Comparison of ENCODE assay signal across 8 cellular contexts in the genomic region with DNA sequence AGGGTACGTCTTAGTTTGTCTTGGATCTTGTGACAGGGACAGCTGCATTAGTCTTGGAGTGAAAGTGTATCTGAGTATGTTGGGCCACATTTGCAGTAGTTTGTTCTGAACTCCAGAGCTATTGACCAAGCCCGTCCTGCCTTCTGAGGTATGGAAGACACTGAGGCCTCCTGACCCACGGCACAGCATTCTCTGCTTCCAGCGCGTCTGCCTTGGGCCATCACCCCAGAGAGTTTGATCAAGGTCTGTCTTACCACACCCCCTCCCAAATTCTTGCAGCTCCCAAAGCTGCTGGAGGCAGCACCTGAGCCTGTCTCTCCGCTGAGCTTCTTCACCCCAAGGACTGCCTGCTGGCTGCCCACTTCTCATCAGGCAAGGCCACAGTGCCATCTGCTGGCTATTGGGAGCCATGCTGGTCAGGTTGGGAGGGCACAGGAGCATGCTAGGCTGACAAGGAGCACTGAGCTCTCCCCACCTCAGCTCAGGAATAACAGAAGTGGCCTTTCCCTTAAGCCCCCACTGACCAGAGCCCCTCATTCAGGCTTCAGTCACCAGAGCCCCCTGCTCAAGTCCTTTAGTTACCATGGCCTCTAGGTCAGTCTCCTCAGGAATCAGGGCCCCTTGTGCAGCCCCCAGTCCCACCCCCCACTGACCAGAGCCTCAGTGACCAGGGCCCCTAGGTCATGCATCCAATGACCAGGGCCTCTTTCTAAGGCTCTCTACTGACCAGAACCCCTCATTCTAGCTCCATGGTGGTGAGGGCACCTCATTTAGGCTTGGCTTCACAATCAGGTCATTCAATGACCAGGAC. TPM values are rescaled to one million over a fixed set of nuclear protein-coding genes. Genes with fewer than 3 reads are reported as not detected.
DNase-seq lines count a peak whose midpoint lies in the region; ATAC-seq, FAIRE-seq and TF ChIP-seq lines count a peak whose summit lies in the region.

No MANE protein-coding gene starts in this region.

- H3K4me1 ChIP-seq in H1 (replicated peaks in 1 of 4; ENCODE audit: control insufficient read depth in 3 of 4, insufficient read depth in 4 of 4, low read length in 3 of 4): peaks cover 0 to 4% (median 0%) of the 10 kb centered on the region in 4 experiments; a peak in 1 of 7 replicates

- no peak overlapping the region for H3K27ac ChIP-seq in H1 (ENCODE audit: low read depth, low read length)

- H3K27me3 ChIP-seq in BJ (ENCODE audit: control insufficient read depth, insufficient read depth, low read length) (peaks cover 2% of the 10 kb centered on the region; the same call in 1 of the 2 replicates), H1 (replicated peaks in 1 of 4; ENCODE audit: control insufficient read depth in 3 of 4, extremely low read depth in 1 of 4, insufficient read depth in 3 of 4, low read length in 3 of 4) (no peaks in the 10 kb centered on the region)

- H3K56ac ChIP-seq in H1 (replicated peaks; ENCODE audit: insufficient read length, low read depth, low read length): no peak overlapping the region

- no peaks in the 10 kb centered on the region for H3K4me1 Mint-ChIP-seq in activated CD8-positive, alpha-beta T cell treated with anti-CD3 and anti-CD28 coated beads, Interleukin-2, amount 10 ng/mL, durations not matched to agents 7 days and 5 days (ENCODE audit: low read depth)

- H2BK120ac ChIP-seq in H1 (replicated peaks; ENCODE audit: low read depth, low read length): no peak overlapping the region

- TF ChIP-seq RAD21 in H1 (IDR thresholded peaks at IDR 0.05 in 1 of 2, conservative IDR thresholded peaks at IDR 0.05 in 1 of 2; ENCODE audit: low read depth in 2 of 2, low read length in 2 of 2): peak; percentile 96 to 98

- FAIRE-seq in H1 (lab: Jason Lieb, UNC): peak; percentile 71

- no peak for TF ChIP-seq EP300 in H1 (IDR thresholded peaks at IDR 0.05; ENCODE audit: borderline replicate concordance in 1 of 2, low read depth in 2 of 2, low read length in 2 of 2)

- H3K9ac ChIP-seq in H1 (replicated peaks in 1 of 4; ENCODE audit: extremely low read depth in 1 of 4, low read depth in 3 of 4, low read length in 3 of 4): no peak overlapping the region

- no peak overlapping the region for H2BK5ac ChIP-seq in H1 (ENCODE audit: low read depth, low read length)

- no peaks in the 10 kb centered on the region for H3K9me3 Mint-ChIP-seq in activated CD8-positive, alpha-beta T cell treated with anti-CD3 and anti-CD28 coated beads, Interleukin-2, amount 10 ng/mL, durations not matched to agents 7 days and 5 days (ENCODE audit: insufficient read depth)

- 51% methylated on average over 6 of the region's 6 CpGs; no CpG with 5 or more reads in 1 of the 2 experiments for WGBS in H1 (ENCODE audit: extremely low coverage in 1 of 2, insufficient coverage in 1 of 2, insufficient read length in 1 of 2, insufficient replicate concordance in 2 of 2, low coverage in 1 of 2, low lambda C conversion rate in 2 of 2, missing lambda C conversion rate in 1 of 2), 2 experiments

- H3K27ac Mint-ChIP-seq in activated CD8-positive, alpha-beta T cell treated with anti-CD3 and anti-CD28 coated beads, Interleukin-2, amount 10 ng/mL, durations not matched to agents 7 days and 5 days: no peak overlapping the region

- H3K36me3 Mint-ChIP-seq in activated CD8-positive, alpha-beta T cell treated with anti-CD3 and anti-CD28 coated beads, Interleukin-2, amount 10 ng/mL, durations not matched to agents 7 days and 5 days (ENCODE audit: low read depth): no peaks in the 10 kb centered on the region

- no peak overlapping the region for H2AFZ ChIP-seq in H1 (ENCODE audit: low read length)

- H3K4me3 ChIP-seq in BJ (ENCODE audit: low read depth, low read length) (no peak overlapping the region), H1 (ENCODE audit: extremely low read depth in 1 of 4, insufficient read depth in 2 of 4, low read depth in 3 of 4, low read length in 4 of 4) (no peak overlapping the region)

- no peak overlapping the region for H2BK12ac ChIP-seq in H1 (ENCODE audit: low read depth, low read length)

- no peak overlapping the region for H3K4ac ChIP-seq in H1 (replicated peaks; ENCODE audit: insufficient read length, low read depth, low read length)

- H3K27me3 Mint-ChIP-seq in activated CD8-positive, alpha-beta T cell treated with anti-CD3 and anti-CD28 coated beads, Interleukin-2, amount 10 ng/mL, durations not matched to agents 7 days and 5 days (ENCODE audit: low read depth): peaks cover 2% of the 10 kb centered on the region

- H3K4me3 Mint-ChIP-seq in activated CD8-positive, alpha-beta T cell treated with anti-CD3 and anti-CD28 coated beads, Interleukin-2, amount 10 ng/mL, durations not matched to agents 7 days and 5 days: no peak overlapping the region

- H3K79me1 ChIP-seq in H1 (ENCODE audit: low read depth, low read length): no peaks in the 10 kb centered on the region

- H3K23ac ChIP-seq in H1 (ENCODE audit: insufficient read length): no peak overlapping the region

- H3K9me3 ChIP-seq in H1 (ENCODE audit: insufficient read depth in 2 of 2, low read depth in 1 of 2, low read length in 1 of 2): no peaks in the 10 kb centered on the region

- no peaks in the 10 kb centered on the region for H3K23me2 ChIP-seq in H1 (ENCODE audit: low read depth, low read length)

- no peak overlapping the region for H2BK15ac ChIP-seq in H1 (ENCODE audit: low read length)

- TF ChIP-seq CTCF in BJ (IDR thresholded peaks at IDR 0.05; ENCODE audit: insufficient read depth, low read depth, low read length) (peak; percentile 98), H1 (IDR thresholded peaks at IDR 0.05; ENCODE audit: control extremely low read depth in 1 of 3, insufficient read depth in 1 of 3, low read depth in 1 of 3, low read length in 3 of 3) (peak; percentile 97 to 99 (median 99))

- DNase-seq in BJ (ENCODE audit: low read depth) (no peak), NCI-H748 treated with DMSO at 0.1 percent for 48 hours (lab: John Stamatoyannopoulos, UW) (peak; percentile 23), H1 (ENCODE audit: low read depth in 1 of 2, low spot score in 2 of 2) (peak; percentile 73 to 87), midbrain (lab: John Stamatoyannopoulos, UW) (peak; percentile 66)
- peak; percentile 81 for DNase-seq in activated CD8-positive, alpha-beta T cell treated with anti-CD3 and anti-CD28 coated beads, Interleukin-2, amount 10 ng/mL, durations not matched to agents 7 days and 5 days
- peak; percentile 53 to 62 for DNase-seq in stimulated activated CD8-positive, alpha-beta memory T cell treated with anti-CD3 and anti-CD28 coated beads, Interleukin-2, amount 100 ng/mL, for 48 hours (ENCODE audit: low read depth in 2 of 2)

- H3K14ac ChIP-seq in H1 (ENCODE audit: insufficient read length): no peak overlapping the region

- no peaks in the 10 kb centered on the region for H3K36me3 ChIP-seq in BJ (ENCODE audit: control insufficient read depth, insufficient read depth, low read length)
- no peaks in the 10 kb centered on the region for H3K36me3 ChIP-seq in H1 (ENCODE audit: control insufficient read depth in 2 of 4, insufficient read depth in 4 of 4, low read length in 3 of 4)

- no peak overlapping the region for H3K18ac ChIP-seq in H1 (ENCODE audit: extremely low read depth, low read length)

- no peak overlapping the region for H2AK5ac ChIP-seq in H1 (ENCODE audit: low read depth, low read length)

- no peak overlapping the region for H4K91ac ChIP-seq in H1 (replicated peaks; ENCODE audit: insufficient read length, low read length)

- no peak overlapping the region for H4K8ac ChIP-seq in H1 (ENCODE audit: extremely low read depth, insufficient read depth, low read length)

- CTCF ChIA-PET in BJ (lab: Yijun Ruan, JAX): interaction anchor here (0.6 to 6.2 kb wide), 47 partner anchors 10 to 887 kb away, joined by 3 to 98 read pairs (median 5); partner anchors contain the start of genes CAVIN3, CCKBR, CNGA4 and OR56A1
- CTCF ChIA-PET in activated CD8-positive, alpha-beta T cell treated with anti-CD3 and anti-CD28 coated beads, Interleukin-2, amount 10 ng/mL, durations not matched to agents 7 days and 5 days (lab: Charles Lee): interaction anchor here (0.6 to 7.3 kb wide), 69 partner anchors 10 to 672 kb away, joined by 3 to 108 read pairs (median 4); partner anchors contain the start of genes ARFIP2, CAVIN3, CNGA4 and SMPD1
- CTCF ChIA-PET in H1 (lab: Charles Lee; ENCODE audit: partially characterized antibody): interaction anchor here (0.5 to 7.8 kb wide), 88 partner anchors 10 to 688 kb away, joined by 3 to 98 read pairs (median 5); partner anchors contain the start of genes CAVIN3, CCKBR, CNGA4 and FHIP1B

- H3K79me2 ChIP-seq in H1 (ENCODE audit: control insufficient read depth in 1 of 2, insufficient read depth in 2 of 2, low read length in 2 of 2): no peaks in the 10 kb centered on the region

- H4K20me1 ChIP-seq in H1 (replicated peaks in 1 of 2; ENCODE audit: control insufficient read depth in 1 of 2, insufficient read depth in 2 of 2, low read length in 2 of 2): no peaks in the 10 kb centered on the region

- H4K5ac ChIP-seq in H1 (ENCODE audit: insufficient read length, low read depth, low read length): no peak overlapping the region

- H2BK20ac ChIP-seq in H1 (ENCODE audit: low read length): no peak overlapping the region

- POLR2A ChIA-PET in BJ (lab: Charles Lee) (interaction anchor here (1.0 kb wide), 1 partner anchor 113 kb away, joined by 3 read pairs; no protein-coding TSS in a partner anchor), H1 (lab: Charles Lee; ENCODE audit: partially characterized antibody) (interaction anchor here (1.1 kb wide), 2 partner anchors 37 to 79 kb away, joined by 3 read pairs; no protein-coding TSS in a partner anchor)
- POLR2A ChIA-PET in activated CD8-positive, alpha-beta T cell treated with anti-CD3 and anti-CD28 coated beads, Interleukin-2, amount 10 ng/mL, durations not matched to agents 7 days and 5 days (lab: Charles Lee): interaction anchor here (1.4 kb wide), 1 partner anchor 118 kb away, joined by 5 read pairs; the partner anchor contains the start of genes ARFIP2 and TIMM10B

- TF ChIP-seq POLR2A in H1 (IDR thresholded peaks at IDR 0.05; ENCODE audit: control extremely low read depth in 1 of 2, low read depth in 2 of 2, low read length in 2 of 2): no peak

- H3K4me2 ChIP-seq in H1 (ENCODE audit: insufficient read depth in 1 of 2, low read depth in 2 of 2, low read length in 2 of 2): no peak overlapping the region; a peak in 1 of 4 replicates

- ATAC-seq in GM19025 (IDR thresholded peaks at IDR 0.05; ENCODE audit: low read depth, unreplicated experiment) (peak; percentile 97), HG03354 (IDR thresholded peaks at IDR 0.05; ENCODE audit: poor library complexity, severe bottlenecking, unreplicated experiment) (peak; percentile 97)
- peak; percentile 96 for ATAC-seq in activated CD8-positive, alpha-beta T cell treated with anti-CD3 and anti-CD28 coated beads, Interleukin-2, amount 10 ng/mL, durations not matched to agents 7 days and 5 days

RNA-seq across cellular contexts. Expression of gene SMPD1, which starts 27.2 kb away (rescaled TPM):
- polyA plus RNA-seq in BJ (2011; rRNA removed) (76.1 and 118 TPM in 2 replicates), H1 (2011; rRNA removed) (2.4 and 4.5 TPM in 2 replicates)
- polyA minus RNA-seq in BJ (2011; rRNA and poly(A)+ RNA removed): 43.3 and 56.4 TPM in 2 replicates
- 10 to 100 TPM; 35.5 to 37.1 TPM for total RNA-seq in activated CD8-positive, alpha-beta T cell treated with anti-CD3 and anti-CD28 coated beads, Interleukin-2, amount 10 ng/mL, durations not matched to agents 7 days and 5 days
- 1.9 and 3.1 TPM in 2 replicates for total RNA-seq in H1 (2021; fragmentation: NEBNext Ultra II Directional; extraction: Animal tissue kit (Norgen Biotek cat#: 25700))
- 2.1 TPM for polyA plus RNA-seq in H1 (2011; cell fraction: cytosol; rRNA removed)
- polyA plus RNA-seq in H1 (2011; cell fraction: nucleus; rRNA removed): 4.5 TPM
- 2.2 to 2.8 TPM (median 2.5 TPM) in 4 replicates for polyA plus RNA-seq in H1 (2012, experiment 1 of 2)
- polyA plus RNA-seq in H1 (2012, experiment 2 of 2): 2.9 TPM
- 2.8 TPM for polyA plus RNA-seq in H1 (2013, experiment 1 of 2)
- 3.5 TPM for polyA plus RNA-seq in H1 (2013, experiment 2 of 2)
- polyA minus RNA-seq in H1 (2011; rRNA and poly(A)+ RNA removed): 0.85 and 2.0 TPM in 2 replicates
- polyA minus RNA-seq in H1 (2011; cell fraction: cytosol; rRNA and poly(A)+ RNA removed): 1.2 TPM
- 2.3 TPM for polyA minus RNA-seq in H1 (2011; cell fraction: nucleus; rRNA and poly(A)+ RNA removed)

RNA-seq across cellular contexts. Expression of gene CAVIN3, which starts 42.8 kb away (rescaled TPM):
- polyA plus RNA-seq in BJ (2011; rRNA removed) (81.8 and 134 TPM in 2 replicates), H1 (2011; rRNA removed) (26.4 and 27.6 TPM in 2 replicates)
- polyA minus RNA-seq in BJ (2011; rRNA and poly(A)+ RNA removed): 17.5 and 19.7 TPM in 2 replicates
- 1 to 10 TPM; 1.0 to 1.2 TPM for total RNA-seq in activated CD8-positive, alpha-beta T cell treated with anti-CD3 and anti-CD28 coated beads, Interleukin-2, amount 10 ng/mL, durations not matched to agents 7 days and 5 days
- total RNA-seq in H1 (2021; fragmentation: NEBNext Ultra II Directional; extraction: Animal tissue kit (Norgen Biotek cat#: 25700)): 17.7 and 20.4 TPM in 2 replicates
- polyA plus RNA-seq in H1 (2011; cell fraction: cytosol; rRNA removed): 32.4 TPM
- 21.2 TPM for polyA plus RNA-seq in H1 (2011; cell fraction: nucleus; rRNA removed)
- polyA plus RNA-seq in H1 (2012, experiment 1 of 2): 14.5 to 21.3 TPM (median 18.9 TPM) in 4 replicates
- polyA plus RNA-seq in H1 (2012, experiment 2 of 2): 22.2 TPM
- polyA plus RNA-seq in H1 (2013, experiment 1 of 2): 10.8 TPM
- 10.4 TPM for polyA plus RNA-seq in H1 (2013, experiment 2 of 2)
- polyA minus RNA-seq in H1 (2011; rRNA and poly(A)+ RNA removed): 1.5 and 2.9 TPM in 2 replicates
- 4.3 TPM for polyA minus RNA-seq in H1 (2011; cell fraction: cytosol; rRNA and poly(A)+ RNA removed)
- polyA minus RNA-seq in H1 (2011; cell fraction: nucleus; rRNA and poly(A)+ RNA removed): 18.5 TPM

RNA-seq across cellular contexts. Expression of gene APBB1, which starts 55.8 kb away (rescaled TPM):
- polyA plus RNA-seq in BJ (2011; rRNA removed) (39.5 and 62.5 TPM in 2 replicates), H1 (2011; rRNA removed) (33.1 and 44.7 TPM in 2 replicates)
- polyA minus RNA-seq in BJ (2011; rRNA and poly(A)+ RNA removed): 43.4 and 61.6 TPM in 2 replicates
- 10 to 100 TPM; 51.7 to 52.4 TPM for total RNA-seq in activated CD8-positive, alpha-beta T cell treated with anti-CD3 and anti-CD28 coated beads, Interleukin-2, amount 10 ng/mL, durations not matched to agents 7 days and 5 days
- total RNA-seq in H1 (2021; fragmentation: NEBNext Ultra II Directional; extraction: Animal tissue kit (Norgen Biotek cat#: 25700)): 23.6 and 23.9 TPM in 2 replicates
- polyA plus RNA-seq in H1 (2011; cell fraction: cytosol; rRNA removed): 34.1 TPM
- 50.6 TPM for polyA plus RNA-seq in H1 (2011; cell fraction: nucleus; rRNA removed)
- polyA plus RNA-seq in H1 (2012, experiment 1 of 2): 17.4 to 30.9 TPM (median 28.2 TPM) in 4 replicates
- 32.6 TPM for polyA plus RNA-seq in H1 (2012, experiment 2 of 2)
- polyA plus RNA-seq in H1 (2013, experiment 1 of 2): 12.2 TPM
- 10.9 TPM for polyA plus RNA-seq in H1 (2013, experiment 2 of 2)
- 30.4 and 43.2 TPM in 2 replicates for polyA minus RNA-seq in H1 (2011; rRNA and poly(A)+ RNA removed)
- polyA minus RNA-seq in H1 (2011; cell fraction: cytosol; rRNA and poly(A)+ RNA removed): 16.7 TPM
- polyA minus RNA-seq in H1 (2011; cell fraction: nucleus; rRNA and poly(A)+ RNA removed): 16.6 TPM
